Comparison of ENCODE assay signal across 21 cellular contexts in the genomic region with DNA sequence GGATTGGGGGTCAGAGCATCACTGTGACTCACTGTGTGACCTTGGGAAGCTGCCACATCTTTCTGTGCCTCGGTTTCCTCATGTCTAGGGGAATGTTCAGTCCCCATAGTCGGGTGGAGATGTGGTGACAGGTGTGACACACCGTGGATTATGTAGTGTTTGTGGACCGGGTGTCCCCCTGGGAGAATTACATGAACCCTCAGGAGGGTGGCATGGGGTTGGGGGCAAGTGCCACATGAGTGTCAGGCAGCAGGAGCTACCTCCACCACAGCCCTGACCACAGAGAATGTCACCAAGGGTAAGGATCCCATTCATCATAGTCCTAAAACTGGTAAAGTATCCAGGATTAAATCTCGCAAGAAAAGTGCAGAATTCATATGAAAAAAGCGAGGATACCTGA. TPM values are rescaled to one million over a fixed set of nuclear protein-coding genes. Genes with fewer than 3 reads are reported as not detected.
"Had no signal": no experiment of that assay in that cellular context is flagged by ENCODE, and none has a peak within 500 bp of the region (broad histone marks: within the 10 kb centered on the region; RNA-seq: fewer than 3 reads in every experiment).

No MANE protein-coding gene starts in this region.

- H3K9me3 ChIP-seq: mucosa of descending colon, testis, upper lobe of right lung had no signal

- H3K4me3 ChIP-seq: lung, mucosa of descending colon, testis, upper lobe of right lung had no signal

- H3K4me3 Mint-ChIP-seq: activated naive CD4-positive, alpha-beta T cell treated with anti-CD3 and anti-CD28 coated beads, Interleukin-2, amount 50 U/mL, for 24 hours; dendritic cell treated with granulocyte-macrophage colony-stimulating factor and Interleukin-4, amounts not matched to agents 40 ng/mL and 50 ng/mL, for 4 days; effector memory CD8-positive, alpha-beta T cell; nephron; stimulated activated naive CD8-positive, alpha-beta T cell treated with anti-CD3 and anti-CD28 coated beads, Interleukin-15, Interleukin-2, amounts not matched to agents 100 ng/mL and 50 ng/mL, for 24 hours had no signal

- H3K4me1 ChIP-seq: upper lobe of right lung had no signal

- ATAC-seq: effector memory CD8-positive, alpha-beta T cell; left colon; mucosa of descending colon; upper lobe of right lung had no signal

- H3K36me3 ChIP-seq: brain microvascular endothelial cell, upper lobe of right lung had no signal

- H3K27me3 ChIP-seq: brain microvascular endothelial cell, testis, upper lobe of right lung had no signal

- H3K27me3 Mint-ChIP-seq: activated naive CD4-positive, alpha-beta T cell treated with anti-CD3 and anti-CD28 coated beads, Interleukin-2, amount 50 U/mL, for 24 hours; dendritic cell treated with granulocyte-macrophage colony-stimulating factor and Interleukin-4, amounts not matched to agents 40 ng/mL and 50 ng/mL, for 4 days; effector memory CD8-positive, alpha-beta T cell; stimulated activated naive CD8-positive, alpha-beta T cell treated with anti-CD3 and anti-CD28 coated beads, Interleukin-15, Interleukin-2, amounts not matched to agents 100 ng/mL and 50 ng/mL, for 24 hours had no signal

- H3K27ac Mint-ChIP-seq: activated naive CD4-positive, alpha-beta T cell treated with anti-CD3 and anti-CD28 coated beads, Interleukin-2, amount 50 U/mL, for 24 hours; activated T-helper 2 cell treated with anti-CD3 and anti-CD28 coated beads, Interferon-gamma antibody, Interleukin-2, Interleukin-4, amounts not matched to agents 10 μg/mL and 5 μg/mL and 100 μg/mL, durations not matched to agents 14 hours and 24 hours and 36 hours; dendritic cell treated with granulocyte-macrophage colony-stimulating factor and Interleukin-4, amounts not matched to agents 40 ng/mL and 50 ng/mL, for 4 days; nephron; stimulated activated naive CD8-positive, alpha-beta T cell treated with anti-CD3 and anti-CD28 coated beads, Interleukin-15, Interleukin-2, amounts not matched to agents 100 ng/mL and 50 ng/mL, for 24 hours had no signal

- DNase-seq: activated CD4-positive, alpha-beta T cell treated with anti-CD3 and anti-CD28 coated beads for 1 hour; activated CD4-positive, alpha-beta T cell treated with anti-CD3 and anti-CD28 coated beads, Interleukin-2, amount 50 U/mL, for 4 hours; brain microvascular endothelial cell; effector memory CD8-positive, alpha-beta T cell; foreskin melanocyte; left colon; mucosa of descending colon; T-helper 9 cell; testis had no signal

- H3K9me3 Mint-ChIP-seq: activated naive CD4-positive, alpha-beta T cell treated with anti-CD3 and anti-CD28 coated beads, Interleukin-2, amount 50 U/mL, for 24 hours; dendritic cell treated with granulocyte-macrophage colony-stimulating factor and Interleukin-4, amounts not matched to agents 40 ng/mL and 50 ng/mL, for 4 days; nephron had no signal

- H3K27ac ChIP-seq: brain microvascular endothelial cell, epithelial cell of prostate, testis, upper lobe of right lung had no signal

- H3K36me3 Mint-ChIP-seq: activated naive CD4-positive, alpha-beta T cell treated with anti-CD3 and anti-CD28 coated beads, Interleukin-2, amount 50 U/mL, for 24 hours had no signal

RNA-seq across cellular contexts. Expression of a gene that starts 23.2 kb away (rescaled TPM):
- total RNA-seq: activated T-helper 2 cell treated with anti-CD3 and anti-CD28 coated beads, Interferon-gamma antibody, Interleukin-2, Interleukin-4, amounts not matched to agents 10 μg/mL and 5 μg/mL and 100 μg/mL, durations not matched to agents 14 hours and 24 hours and 36 hours; fibroblast of lung; left colon; lung; mucosa of descending colon; osteoblast; pulmonary artery endothelial cell; sciatic nerve; upper lobe of right lung had no signal

RNA-seq across cellular contexts. Expression of a gene that starts 26.5 kb away (rescaled TPM):
- total RNA-seq: activated T-helper 2 cell treated with anti-CD3 and anti-CD28 coated beads, Interferon-gamma antibody, Interleukin-2, Interleukin-4, amounts not matched to agents 10 μg/mL and 5 μg/mL and 100 μg/mL, durations not matched to agents 14 hours and 24 hours and 36 hours; fibroblast of lung; left colon; mucosa of descending colon; osteoblast; pulmonary artery endothelial cell; sciatic nerve; upper lobe of right lung had no signal

RNA-seq across cellular contexts. Expression of a gene that starts 50.5 kb away (rescaled TPM):
- total RNA-seq: activated T-helper 2 cell treated with anti-CD3 and anti-CD28 coated beads, Interferon-gamma antibody, Interleukin-2, Interleukin-4, amounts not matched to agents 10 μg/mL and 5 μg/mL and 100 μg/mL, durations not matched to agents 14 hours and 24 hours and 36 hours; fibroblast of lung; left colon; lung; mucosa of descending colon; osteoblast; pulmonary artery endothelial cell; sciatic nerve; upper lobe of right lung had no signal
